Comparison of ENCODE assay signal across 15 cellular contexts in the genomic region with DNA sequence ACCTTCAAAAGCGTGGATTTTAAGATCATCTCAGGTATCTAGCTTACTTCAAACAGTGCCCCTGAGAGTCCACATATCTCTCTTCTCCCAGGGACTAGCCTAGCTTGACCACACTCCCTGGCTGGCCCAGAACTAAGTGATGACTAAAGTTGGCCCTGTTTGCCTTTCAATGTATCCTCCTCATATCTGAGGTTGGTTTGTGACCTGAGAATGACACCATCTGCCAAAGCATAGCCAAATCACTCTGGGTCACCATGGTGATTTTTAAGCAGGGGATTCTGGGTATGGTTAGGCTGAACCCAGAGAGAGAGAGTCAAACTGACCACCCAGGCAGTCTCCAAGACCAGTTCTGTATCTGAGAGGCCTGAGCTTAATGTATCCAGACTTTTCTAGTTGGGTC. TPM values are rescaled to one million over a fixed set of nuclear protein-coding genes. Genes with fewer than 3 reads are reported as not detected.
A peak's percentile ranks its signal among the peaks of the same experiment; 100 is the strongest.
DNase-seq lines count a peak whose midpoint lies in the region; ATAC-seq and TF ChIP-seq lines count a peak whose summit lies in the region.
"Had no signal": no experiment of that assay in that cellular context is flagged by ENCODE, and none has a peak within 500 bp of the region (broad histone marks: within the 10 kb centered on the region; RNA-seq: fewer than 3 reads in every experiment).

No MANE protein-coding gene starts in this region.

- ATAC-seq in HG03097 (IDR thresholded peaks at IDR 0.05; ENCODE audit: low FRiP score, unreplicated experiment) (peak; percentile 51), GM18505 (IDR thresholded peaks at IDR 0.05; ENCODE audit: unreplicated experiment) (no peak), HG03039 (IDR thresholded peaks at IDR 0.05; ENCODE audit: unreplicated experiment) (no peak)
- ATAC-seq: esophagus mucosa, natural killer cell had no signal

- no peaks in the 10 kb centered on the region for H3K79me1 ChIP-seq in trophoblast cell (ENCODE audit: low read length)

- no peaks in the 10 kb centered on the region for H3K79me2 ChIP-seq in trophoblast cell (ENCODE audit: control insufficient read depth, insufficient read depth, low read length, poor library complexity)

- no peak overlapping the region for H3K14ac ChIP-seq in trophoblast cell (ENCODE audit: low read length)

- no peak overlapping the region for H4K8ac ChIP-seq in trophoblast cell (ENCODE audit: low read depth, low read length)

- no peak overlapping the region for H3K9ac ChIP-seq in trophoblast cell (ENCODE audit: low read length)

- no peak for TF ChIP-seq POLR2A in GM18505 (IDR thresholded peaks at IDR 0.05; ENCODE audit: borderline replicate concordance, extremely low read depth, insufficient read depth, insufficient read length)

- no peak overlapping the region for H3K4ac ChIP-seq in trophoblast cell (ENCODE audit: low read depth, low read length)

- no peak overlapping the region for H4K12ac ChIP-seq in trophoblast cell (ENCODE audit: low read depth, low read length)

- H3K4me3 ChIP-seq in trophoblast cell (ENCODE audit: low read depth, low read length) = no peak overlapping the region

- H4K91ac ChIP-seq in trophoblast cell (ENCODE audit: low read depth, low read length) = no peak overlapping the region

- DNase-seq in GM03348 (ENCODE audit: low spot score) (peak; percentile 37), amniotic epithelial cell (ENCODE audit: low read depth) (peak; percentile 29), trophoblast cell (no peak), NCI-H187 (lab: John Stamatoyannopoulos, UW) (no peak)
- DNase-seq: activated CD4-positive, alpha-beta memory T cell treated with anti-CD3 and anti-CD28 coated beads, Interleukin-2, amount 10 ng/mL, durations not matched to agents 7 days and 5 days; amniotic stem cell; cortex of kidney; H9; hypothalamus; natural killer cell; SIG-M5 had no signal

- no peak overlapping the region for H2BK5ac ChIP-seq in trophoblast cell (ENCODE audit: low read depth, low read length, poor library complexity)

- H3K9me3 ChIP-seq in trophoblast cell (ENCODE audit: insufficient read depth, low read depth, low read length) = no peaks in the 10 kb centered on the region

- no peaks in the 10 kb centered on the region for H3K27me3 ChIP-seq in trophoblast cell (ENCODE audit: insufficient read depth, low read length)

- peaks cover 2% of the 10 kb centered on the region in 2 experiments for H3K4me1 ChIP-seq in trophoblast cell (ENCODE audit: control insufficient read depth in 1 of 2, insufficient read depth in 2 of 2, low read length in 2 of 2)

- H3K23ac ChIP-seq in trophoblast cell (ENCODE audit: low read length) = peak overlapping the region; percentile 10

- H3K4me2 ChIP-seq in trophoblast cell (ENCODE audit: low read length) = no peak overlapping the region

- no peak overlapping the region for H2BK12ac ChIP-seq in trophoblast cell (ENCODE audit: low read length)

- H2AK5ac ChIP-seq in trophoblast cell (ENCODE audit: low read length) = no peak overlapping the region

- WGBS in trophoblast cell (ENCODE audit: extremely low coverage, insufficient coverage, insufficient read length) = no CpG with 5 or more reads among the region's 1 CpG

- no peak overlapping the region for H2BK120ac ChIP-seq in trophoblast cell (ENCODE audit: insufficient read depth, low read length, poor library complexity)

- H3K18ac ChIP-seq in trophoblast cell (ENCODE audit: low read length) = no peak overlapping the region

- H3K36me3 ChIP-seq in trophoblast cell (ENCODE audit: control insufficient read depth in 1 of 2, insufficient read depth in 2 of 2, low read length in 2 of 2) = no peaks in the 10 kb centered on the region

- H2AFZ ChIP-seq in trophoblast cell (ENCODE audit: insufficient read depth, low read length, poor library complexity) = no peak overlapping the region

- H3K27ac ChIP-seq in trophoblast cell (ENCODE audit: low read depth, low read length) = no peak overlapping the region

RNA-seq across cellular contexts. Expression of a gene that starts 16.2 kb away (rescaled TPM):
- polyA plus RNA-seq in trophoblast cell (2013) = under 0.01 and 0.01 TPM in 2 replicates

Comparison
In these comparisons a context has a peak if more than half of its experiments do, and no peak if none do; other contexts are left out.
1. DNase-seq: peak in GM03348 (single experiment) and amniotic epithelial cell (single experiment); none in trophoblast cell (0 of 2) and NCI-H187 (0 of 2).